Comparison of ENCODE assay signal across 8 cellular contexts in genomic region chr10:103192089-103192450, GRCh38. TPM values are rescaled to one million over a fixed set of nuclear protein-coding genes. Genes with fewer than 3 reads are reported as not detected.
DNase-seq lines count a peak whose midpoint lies in the region; ATAC-seq and TF ChIP-seq lines count a peak whose summit lies in the region.

No MANE protein-coding gene starts in this region.

- H3K4me1 ChIP-seq in Panc1 (ENCODE audit: control insufficient read depth, insufficient read depth, low read length): peaks cover 47% of the 10 kb centered on the region
- peaks cover 13% of the 10 kb centered on the region for H3K4me1 ChIP-seq in effector memory CD4-positive, alpha-beta T cell (ENCODE audit: control insufficient read depth, insufficient read depth, low read length, poor library complexity, severe bottlenecking)

- H3K27me3 ChIP-seq in Panc1 (ENCODE audit: control insufficient read depth, insufficient read depth, low read length): no peaks in the 10 kb centered on the region
- no peaks in the 10 kb centered on the region for H3K27me3 ChIP-seq in effector memory CD4-positive, alpha-beta T cell (replicated peaks; ENCODE audit: control insufficient read depth, insufficient read depth, low read length, poor library complexity, severe bottlenecking)

- H3K27ac Mint-ChIP-seq in naive B cell: peak overlapping the region; percentile 96 to 99 (median 98)

- H3K4me3 ChIP-seq in Panc1 (ENCODE audit: low read depth in 2 of 2, low read length in 2 of 2): peak overlapping the region; percentile 81 to 93
- H3K4me3 ChIP-seq in effector memory CD4-positive, alpha-beta T cell (ENCODE audit: insufficient read depth, low read depth, low read length, poor library complexity, severe bottlenecking): peak overlapping the region; percentile 98

- POLR2A ChIA-PET in Panc1 (lab: Charles Lee): interaction anchor here (0.6 to 3.9 kb wide), 9 partner anchors 9 to 111 kb away, joined by 3 to 26 read pairs (median 5); no protein-coding TSS in a partner anchor

- peak overlapping the region; percentile 93 for H3K27ac ChIP-seq in Panc1 (ENCODE audit: low read length)
- peak overlapping the region; percentile 70 for H3K27ac ChIP-seq in effector memory CD4-positive, alpha-beta T cell (ENCODE audit: insufficient read depth, low read length, poor library complexity, severe bottlenecking)

- H3K36me3 ChIP-seq in Panc1 (ENCODE audit: control insufficient read depth, insufficient read depth, low read length): peaks cover 8% of the 10 kb centered on the region
- H3K36me3 ChIP-seq in effector memory CD4-positive, alpha-beta T cell (ENCODE audit: control insufficient read depth, insufficient read depth, low read length): no peaks in the 10 kb centered on the region

- no peaks in the 10 kb centered on the region for H3K36me3 Mint-ChIP-seq in naive B cell

- ATAC-seq in Panc1: no peak
- ATAC-seq in naive B cell (ENCODE audit: low read depth in 2 of 2): no peak
- no peak for ATAC-seq in HG03342 (IDR thresholded peaks at IDR 0.05; ENCODE audit: unreplicated experiment)

- no peak for TF ChIP-seq CTCF in Panc1 (IDR thresholded peaks at IDR 0.05)

- peak overlapping the region; percentile 93 to 100 (median 99) for H3K4me3 Mint-ChIP-seq in naive B cell

- CTCF ChIA-PET in Panc1 (lab: Charles Lee): interaction anchor here (0.8 to 3.5 kb wide), 2 partner anchors 14 to 47 kb away, joined by 4 to 15 read pairs; no protein-coding TSS in a partner anchor

- DNase-seq in activated CD4-positive, alpha-beta T cell treated with anti-CD3 and anti-CD28 coated beads for 48 hours: peak; percentile 21
- DNase-seq in activated CD4-positive, alpha-beta T cell treated with anti-CD3 and anti-CD28 coated beads, Interleukin-2, amount 50 U/mL, for 48 hours: no peak
- no peak for DNase-seq in Panc1 (ENCODE audit: low read depth, low spot score)
- no peak for DNase-seq in effector memory CD4-positive, alpha-beta T cell
- no peak for DNase-seq in naive B cell
- no peak for DNase-seq in NCI-H748 (lab: John Stamatoyannopoulos, UW; ENCODE audit: unreplicated experiment)
- DNase-seq in NCI-H187 treated with DMSO at 0.1 percent for 48 hours (lab: John Stamatoyannopoulos, UW): no peak

- intact Hi-C loops in Panc1 (cut with micrococcal nuclease; ENCODE audit: unreplicated experiment): loop anchor here (5.0 kb wide), 1 partner anchor 50 kb away; no protein-coding TSS in a partner anchor

- no peaks in the 10 kb centered on the region for H3K27me3 Mint-ChIP-seq in naive B cell

- no TSS peak for BruUV-seq in Panc1 (replicated peaks; lab: Mats Ljungman, UMichigan)

- H3K4me1 Mint-ChIP-seq in naive B cell: peaks cover 27 to 46% (median 45%) of the 10 kb centered on the region in 3 donors

- no peaks in the 10 kb centered on the region for H3K9me3 ChIP-seq in Panc1 (ENCODE audit: control insufficient read depth, insufficient read depth, low read depth, low read length)
- H3K9me3 ChIP-seq in effector memory CD4-positive, alpha-beta T cell (ENCODE audit: control insufficient read depth, low read length): no peaks in the 10 kb centered on the region

- in situ Hi-C loops in Panc1 (cut with HindIII; ENCODE audit: low pct_unique_long_range_greater_than_20kb, low sequenced_read_pairs): no loop called here

- no peaks in the 10 kb centered on the region for H3K9me3 Mint-ChIP-seq in naive B cell

RNA-seq across cellular contexts. Expression of gene NT5C2, which starts 1.0 kb away (rescaled TPM):
- 150 TPM for total RNA-seq in Panc1 (2021; ENCODE audit: unreplicated experiment)
- 85.3 TPM for polyA plus RNA-seq in Panc1 (2012; ENCODE audit: insufficient read length)
- polyA plus RNA-seq in naive B cell (ENCODE audit: low read depth in 6 of 6): 10 to 100 TPM; 49.2 to 68.2 (median 61.9) TPM

RNA-seq across cellular contexts. Expression of gene RPEL1, which starts 53.6 kb away (rescaled TPM):
- total RNA-seq in Panc1 (2021; ENCODE audit: unreplicated experiment): 0.10 TPM
- polyA plus RNA-seq in Panc1 (2012; ENCODE audit: insufficient read length): 0.19 TPM
- polyA plus RNA-seq in naive B cell (ENCODE audit: low read depth in 6 of 6): not detected
